ENCODE assay signal across 6 cellular contexts in genomic region chr12:6871052-6871957, GRCh38. TPM values are rescaled to one million over a fixed set of nuclear protein-coding genes. Genes with fewer than 3 reads are reported as not detected.
DNase-seq lines count a peak whose midpoint lies in the region; ATAC-seq lines count a peak whose summit lies in the region.

No MANE protein-coding gene starts in this region.

- H3K9me3 Mint-ChIP-seq in activated CD4-positive, alpha-beta T cell treated with anti-CD3 and anti-CD28 coated beads, Interleukin-2, amount 10 ng/mL, durations not matched to agents 24 days and 14 days, result no peaks in the 10 kb centered on the region
- no peaks in the 10 kb centered on the region for H3K9me3 Mint-ChIP-seq in activated CD4-positive, alpha-beta memory T cell treated with anti-CD3 and anti-CD28 coated beads for 36 hours

- H3K4me1 Mint-ChIP-seq in activated CD4-positive, alpha-beta T cell treated with anti-CD3 and anti-CD28 coated beads, Interleukin-2, amount 10 ng/mL, durations not matched to agents 24 days and 14 days, result peaks cover 58% of the 10 kb centered on the region
- H3K4me1 Mint-ChIP-seq in activated CD4-positive, alpha-beta memory T cell treated with anti-CD3 and anti-CD28 coated beads for 36 hours (ENCODE audit: low read depth), result peaks cover 63% of the 10 kb centered on the region

- peak; percentile 86 for DNase-seq in activated CD4-positive, alpha-beta T cell treated with anti-CD3 and anti-CD28 coated beads, Interleukin-2, amount 10 ng/mL, durations not matched to agents 24 days and 14 days
- no peak for DNase-seq in activated CD4-positive, alpha-beta T cell treated with anti-CD3 and anti-CD28 coated beads for 4 hours
- peak; percentile 66 for DNase-seq in activated CD4-positive, alpha-beta memory T cell treated with anti-CD3 and anti-CD28 coated beads for 36 hours
- DNase-seq in kidney tubule cell (ENCODE audit: low spot score) (peak; percentile 82), dedifferentiated amniotic fluid mesenchymal stem cell (ENCODE audit: extremely low spot score) (no peak)

- H3K27ac Mint-ChIP-seq in activated CD4-positive, alpha-beta T cell treated with anti-CD3 and anti-CD28 coated beads, Interleukin-2, amount 10 ng/mL, durations not matched to agents 24 days and 14 days, result peak overlapping the region; percentile 87
- H3K27ac Mint-ChIP-seq in activated CD4-positive, alpha-beta memory T cell treated with anti-CD3 and anti-CD28 coated beads for 36 hours, result peak overlapping the region; percentile 89

- ATAC-seq in HG03159 (IDR thresholded peaks at IDR 0.05; ENCODE audit: unreplicated experiment), result no peak

- CTCF ChIA-PET in activated CD4-positive, alpha-beta memory T cell treated with anti-CD3 and anti-CD28 coated beads for 36 hours (lab: Charles Lee), result interaction anchor here (1.0 to 4.1 kb wide), 12 partner anchors 11 to 118 kb away, joined by 3 to 74 read pairs (median 9); partner anchors contain the start of genes CDCA3, GNB3, MLF2 and P3H3

- peaks cover 61% of the 10 kb centered on the region for H3K36me3 Mint-ChIP-seq in activated CD4-positive, alpha-beta T cell treated with anti-CD3 and anti-CD28 coated beads, Interleukin-2, amount 10 ng/mL, durations not matched to agents 24 days and 14 days (ENCODE audit: low read depth)
- H3K36me3 Mint-ChIP-seq in activated CD4-positive, alpha-beta memory T cell treated with anti-CD3 and anti-CD28 coated beads for 36 hours, result peaks cover 52% of the 10 kb centered on the region

- peak overlapping the region; percentile 89 for H3K4me3 Mint-ChIP-seq in activated CD4-positive, alpha-beta T cell treated with anti-CD3 and anti-CD28 coated beads, Interleukin-2, amount 10 ng/mL, durations not matched to agents 24 days and 14 days
- peak overlapping the region; percentile 87 for H3K4me3 Mint-ChIP-seq in activated CD4-positive, alpha-beta memory T cell treated with anti-CD3 and anti-CD28 coated beads for 36 hours

- POLR2A ChIA-PET in activated CD4-positive, alpha-beta memory T cell treated with anti-CD3 and anti-CD28 coated beads for 36 hours (lab: Charles Lee), result interaction anchor here (1.0 to 5.7 kb wide), 9 partner anchors 10 to 182 kb away, joined by 3 to 59 read pairs (median 10); partner anchors contain the start of genes C12orf57, CDCA3, RNU7-1 and USP5

- intact Hi-C loops in activated CD4-positive, alpha-beta T cell treated with anti-CD3 and anti-CD28 coated beads, Interleukin-2, amount 10 ng/mL, durations not matched to agents 24 days and 14 days (cut with micrococcal nuclease), result loop anchor here (5.0 kb wide), 3 partner anchors 66 to 264 kb away; partner anchors contain the start of genes CHD4 and LPCAT3
- intact Hi-C loops in activated CD4-positive, alpha-beta memory T cell treated with anti-CD3 and anti-CD28 coated beads for 36 hours (cut with micrococcal nuclease), result loop anchor here (5.0 kb wide), 2 partner anchors 221 to 236 kb away; partner anchors contain the start of genes C1R and C1RL

- H3K27me3 Mint-ChIP-seq in activated CD4-positive, alpha-beta T cell treated with anti-CD3 and anti-CD28 coated beads, Interleukin-2, amount 10 ng/mL, durations not matched to agents 24 days and 14 days, result no peaks in the 10 kb centered on the region
- no peaks in the 10 kb centered on the region for H3K27me3 Mint-ChIP-seq in activated CD4-positive, alpha-beta memory T cell treated with anti-CD3 and anti-CD28 coated beads for 36 hours

RNA-seq across cellular contexts. Expression of gene SPSB2, which starts 1.8 kb away (rescaled TPM):
- 3.4 TPM in 2 replicates for total RNA-seq in activated CD4-positive, alpha-beta T cell treated with anti-CD3 and anti-CD28 coated beads, Interleukin-2, amount 10 ng/mL, durations not matched to agents 24 days and 14 days
- 1 to 10 TPM; 3.8 to 4.7 TPM for total RNA-seq in activated CD4-positive, alpha-beta memory T cell treated with anti-CD3 and anti-CD28 coated beads for 36 hours

RNA-seq across cellular contexts. Expression of gene TPI1, which starts 4.0 kb away (rescaled TPM):
- 1,614 and 1,630 TPM in 2 replicates for total RNA-seq in activated CD4-positive, alpha-beta T cell treated with anti-CD3 and anti-CD28 coated beads, Interleukin-2, amount 10 ng/mL, durations not matched to agents 24 days and 14 days
- 1,000 to 10,000 TPM; 1,432 to 1,495 TPM for total RNA-seq in activated CD4-positive, alpha-beta memory T cell treated with anti-CD3 and anti-CD28 coated beads for 36 hours

RNA-seq across cellular contexts. Expression of gene USP5, which starts 19.4 kb away (rescaled TPM):
- 121 TPM in 2 replicates for total RNA-seq in activated CD4-positive, alpha-beta T cell treated with anti-CD3 and anti-CD28 coated beads, Interleukin-2, amount 10 ng/mL, durations not matched to agents 24 days and 14 days
- 100 to 1,000 TPM; 125 to 130 TPM for total RNA-seq in activated CD4-positive, alpha-beta memory T cell treated with anti-CD3 and anti-CD28 coated beads for 36 hours

RNA-seq across cellular contexts. Expression of gene CDCA3, which starts 20.2 kb away (rescaled TPM):
- total RNA-seq in activated CD4-positive, alpha-beta T cell treated with anti-CD3 and anti-CD28 coated beads, Interleukin-2, amount 10 ng/mL, durations not matched to agents 24 days and 14 days, result 32.6 and 33.7 TPM in 2 replicates
- 10 to 100 TPM; 80.3 to 87.8 TPM for total RNA-seq in activated CD4-positive, alpha-beta memory T cell treated with anti-CD3 and anti-CD28 coated beads for 36 hours

RNA-seq across cellular contexts. Expression of gene GNB3, which starts 30.6 kb away (rescaled TPM):
- 1.6 and 1.7 TPM in 2 replicates for total RNA-seq in activated CD4-positive, alpha-beta T cell treated with anti-CD3 and anti-CD28 coated beads, Interleukin-2, amount 10 ng/mL, durations not matched to agents 24 days and 14 days
- under 1 TPM; 0.22 to 0.78 TPM for total RNA-seq in activated CD4-positive, alpha-beta memory T cell treated with anti-CD3 and anti-CD28 coated beads for 36 hours

Comparison
In these comparisons a context has a peak if more than half of its experiments do, and no peak if none do; other contexts are left out.
1. DNase-seq: peak in activated CD4-positive, alpha-beta T cell treated with anti-CD3 and anti-CD28 coated beads, Interleukin-2, amount 10 ng/mL, durations not matched to agents 24 days and 14 days (single experiment), activated CD4-positive, alpha-beta memory T cell treated with anti-CD3 and anti-CD28 coated beads for 36 hours (single experiment) and kidney tubule cell (single experiment); none in activated CD4-positive, alpha-beta T cell treated with anti-CD3 and anti-CD28 coated beads for 4 hours (0 of 2) and dedifferentiated amniotic fluid mesenchymal stem cell (single experiment).